In the genomic region with DNA sequence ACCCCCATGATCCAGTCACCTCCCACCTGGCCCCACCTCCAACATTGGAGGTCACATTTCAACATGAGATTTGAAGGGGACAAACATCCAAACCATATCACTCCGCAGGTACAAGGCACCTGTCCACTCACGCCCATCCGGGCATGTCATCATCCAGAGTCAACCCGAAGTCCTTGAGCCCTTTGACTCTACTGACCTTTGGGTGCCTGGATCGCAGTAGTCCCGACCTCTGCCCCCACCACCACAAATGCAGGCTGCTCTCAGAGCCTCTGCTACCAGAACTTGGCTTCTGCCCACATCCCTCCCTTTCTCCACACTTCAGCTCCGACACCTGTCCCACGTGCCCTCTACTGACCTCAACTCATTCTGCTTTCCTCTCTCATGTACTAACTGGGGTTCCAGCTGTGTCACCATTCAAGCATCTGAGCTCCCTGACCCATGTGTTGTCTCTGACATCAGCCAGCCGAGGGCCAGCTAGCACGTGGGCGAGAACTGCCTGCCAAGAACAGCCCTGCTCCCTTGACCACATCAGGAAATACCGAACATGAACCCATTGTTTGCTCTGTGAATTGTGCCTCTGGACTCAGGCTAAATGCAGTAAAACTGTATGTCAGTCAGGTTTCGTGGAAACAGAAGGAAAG, we compare ENCODE assay signal across 9 cellular contexts.
DNase-seq lines count a peak whose midpoint lies in the region; ATAC-seq and TF ChIP-seq lines count a peak whose summit lies in the region.
"Had no signal": no experiment of that assay in that cellular context is flagged by ENCODE, and none has a peak within 500 bp of the region (broad histone marks: within the 10 kb centered on the region; RNA-seq: fewer than 3 reads in every experiment).

No MANE protein-coding gene starts in this region.

- no peaks in the 10 kb centered on the region for H3K27me3 ChIP-seq in testis

- DNase-seq in DMS153 (lab: John Stamatoyannopoulos, UW) (peak; percentile 92), RWPE1 (ENCODE audit: low spot score) (peak; percentile 86), fibroblast of pulmonary artery (ENCODE audit: low read depth) (peak; percentile 97), occipital lobe (lab: John Stamatoyannopoulos, UW) (peak; percentile 66), testis (no peak), NCI-H1436 (lab: John Stamatoyannopoulos, UW) (no peak), HK-2 (ENCODE audit: unreplicated experiment) (no peak)
- DNase-seq: T-helper 1 cell had no signal

- no peak for TF ChIP-seq POLR2A in testis (IDR thresholded peaks at IDR 0.05)

- CTCF ChIA-PET in RWPE1 (lab: Yijun Ruan, JAX) = interaction anchor here (0.9 kb wide), 1 partner anchor 9 kb away, joined by 3 read pairs; no protein-coding TSS in a partner anchor

- intact Hi-C loops in testis (cut with DNase I; ENCODE audit: low total_unique reads) = no loop called here

- H3K9me3 ChIP-seq in testis = no peaks in the 10 kb centered on the region

- ATAC-seq in GM18873 (IDR thresholded peaks at IDR 0.05; ENCODE audit: low FRiP score, unreplicated experiment) = no peak

- peaks cover 21% of the 10 kb centered on the region for H3K4me1 ChIP-seq in testis

- POLR2A ChIA-PET in RWPE1 (lab: Yijun Ruan, JAX; ENCODE audit: low non-redundant PET) = no interaction called here

- peak overlapping the region; percentile 42 for H3K27ac ChIP-seq in RWPE1
- no peak overlapping the region for H3K27ac ChIP-seq in testis

- 33 to 56% methylated on average over 13 of the region's 13 CpGs for WGBS in testis, 2 donors

- no peak overlapping the region for H3K4me3 ChIP-seq in fibroblast of pulmonary artery (replicated peaks; ENCODE audit: low read depth, low read length)
- H3K4me3 ChIP-seq in testis = peak overlapping the region in 1 of 2 donors; percentile 1

- TF ChIP-seq CTCF in RWPE1 (conservative IDR thresholded peaks at IDR 0.05; ENCODE audit: low read depth) (no peak), fibroblast of pulmonary artery (IDR thresholded peaks at IDR 0.05; ENCODE audit: low read length, missing control alignments) (no peak), testis (IDR thresholded peaks at IDR 0.05) (no peak)

- H3K36me3 ChIP-seq in testis (ENCODE audit: low read depth, missing control alignments) = no peaks in the 10 kb centered on the region

Comparison
In these comparisons a context has a peak if more than half of its experiments do, and no peak if none do; other contexts are left out.
1. DNase-seq: peak in DMS153 (single experiment), RWPE1 (single experiment), fibroblast of pulmonary artery (single experiment) and occipital lobe (single experiment); none in testis (single experiment), NCI-H1436 (single experiment) and HK-2 (single experiment).